ENCODE assay signal across 1 cellular context in genomic region chr11:7004482-7004881, GRCh38.
TF ChIP-seq lines count a peak whose summit lies in the region.

No MANE protein-coding gene starts in this region.

TF ChIP-seq in HCT116, 20 proteins besides CTCF, POLR2A, EP300 and RAD21 (continued from another document):
- TF ChIP-seq, protein P1, sequence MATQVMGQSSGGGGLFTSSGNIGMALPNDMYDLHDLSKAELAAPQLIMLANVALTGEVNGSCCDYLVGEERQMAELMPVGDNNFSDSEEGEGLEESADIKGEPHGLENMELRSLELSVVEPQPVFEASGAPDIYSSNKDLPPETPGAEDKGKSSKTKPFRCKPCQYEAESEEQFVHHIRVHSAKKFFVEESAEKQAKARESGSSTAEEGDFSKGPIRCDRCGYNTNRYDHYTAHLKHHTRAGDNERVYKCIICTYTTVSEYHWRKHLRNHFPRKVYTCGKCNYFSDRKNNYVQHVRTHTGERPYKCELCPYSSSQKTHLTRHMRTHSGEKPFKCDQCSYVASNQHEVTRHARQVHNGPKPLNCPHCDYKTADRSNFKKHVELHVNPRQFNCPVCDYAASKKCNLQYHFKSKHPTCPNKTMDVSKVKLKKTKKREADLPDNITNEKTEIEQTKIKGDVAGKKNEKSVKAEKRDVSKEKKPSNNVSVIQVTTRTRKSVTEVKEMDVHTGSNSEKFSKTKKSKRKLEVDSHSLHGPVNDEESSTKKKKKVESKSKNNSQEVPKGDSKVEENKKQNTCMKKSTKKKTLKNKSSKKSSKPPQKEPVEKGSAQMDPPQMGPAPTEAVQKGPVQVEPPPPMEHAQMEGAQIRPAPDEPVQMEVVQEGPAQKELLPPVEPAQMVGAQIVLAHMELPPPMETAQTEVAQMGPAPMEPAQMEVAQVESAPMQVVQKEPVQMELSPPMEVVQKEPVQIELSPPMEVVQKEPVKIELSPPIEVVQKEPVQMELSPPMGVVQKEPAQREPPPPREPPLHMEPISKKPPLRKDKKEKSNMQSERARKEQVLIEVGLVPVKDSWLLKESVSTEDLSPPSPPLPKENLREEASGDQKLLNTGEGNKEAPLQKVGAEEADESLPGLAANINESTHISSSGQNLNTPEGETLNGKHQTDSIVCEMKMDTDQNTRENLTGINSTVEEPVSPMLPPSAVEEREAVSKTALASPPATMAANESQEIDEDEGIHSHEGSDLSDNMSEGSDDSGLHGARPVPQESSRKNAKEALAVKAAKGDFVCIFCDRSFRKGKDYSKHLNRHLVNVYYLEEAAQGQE (IDR thresholded peaks at IDR 0.05; ENCODE audit: low read depth): no peak
- TF ChIP-seq ELF1 (IDR thresholded peaks at IDR 0.05; ENCODE audit: borderline replicate concordance, low read depth): no peak
